Comparison of ENCODE assay signal across 26 cellular contexts in genomic region chr4:107744532-107744931, GRCh38.
"Had no signal": no experiment of that assay in that cellular context is flagged by ENCODE, and none has a peak within 500 bp of the region (broad histone marks: within the 10 kb centered on the region; RNA-seq: fewer than 3 reads in every experiment).

No MANE protein-coding gene starts in this region.

- H3K4me3 ChIP-seq: colonic mucosa, dorsolateral prefrontal cortex, esophagus muscularis mucosa, esophagus squamous epithelium, gastrocnemius medialis, gastroesophageal sphincter, heart left ventricle, heart right ventricle, hepatocyte had no signal

- H3K36me3 ChIP-seq: colonic mucosa, esophagus muscularis mucosa, esophagus squamous epithelium, gastrocnemius medialis, gastroesophageal sphincter, heart left ventricle, heart right ventricle had no signal

- H3K27ac ChIP-seq: colonic mucosa, dorsolateral prefrontal cortex, epithelial cell of prostate, esophagus muscularis mucosa, esophagus squamous epithelium, foreskin keratinocyte, gastroesophageal sphincter, heart left ventricle, heart right ventricle, hepatocyte had no signal

- H3K9me3 ChIP-seq: colonic mucosa, esophagus muscularis mucosa, esophagus squamous epithelium, gastrocnemius medialis, gastroesophageal sphincter had no signal

- H3K27me3 ChIP-seq: colonic mucosa, esophagus muscularis mucosa, gastrocnemius medialis, gastroesophageal sphincter, hepatocyte had no signal

- ATAC-seq: effector memory CD8-positive, alpha-beta T cell; esophagus mucosa; foreskin keratinocyte; gastrocnemius medialis; gastroesophageal sphincter; heart left ventricle; heart right ventricle had no signal

- H3K4me1 ChIP-seq: colonic mucosa, foreskin keratinocyte had no signal

- H3K79me2 ChIP-seq: hepatocyte had no signal

- H3K4me2 ChIP-seq: hepatocyte had no signal

- DNase-seq: colonic mucosa; cortex of kidney; dermis blood vessel endothelial cell; dorsolateral prefrontal cortex; effector CD4-positive, alpha-beta T cell; effector CD8-positive, alpha-beta T cell; effector memory CD4-positive, alpha-beta T cell; effector memory CD8-positive, alpha-beta T cell; endodermal cell; erythroblast; esophagus squamous epithelium; foreskin fibroblast; foreskin keratinocyte; foreskin melanocyte; gastrocnemius medialis; glutamatergic neuron; head of caudate nucleus; heart left ventricle; heart right ventricle had no signal

- H2AFZ ChIP-seq: hepatocyte had no signal

- FAIRE-seq: colon, endothelial cell of umbilical vein had no signal
